In genomic region chr3:12994357-12994606, GRCh38 we compare ENCODE assay signal across 8 cellular contexts.
DNase-seq lines count a peak whose midpoint lies in the region; ATAC-seq and TF ChIP-seq lines count a peak whose summit lies in the region.

No MANE protein-coding gene starts in this region.

- peak overlapping the region; percentile 85 for H3K4me3 Mint-ChIP-seq in osteocyte (ENCODE audit: unreplicated experiment)

- peak overlapping the region; percentile 76 for H3K9ac ChIP-seq in SK-N-SH

- H3K4me3 ChIP-seq in A673 (ENCODE audit: low read depth, low read length, poor library complexity, severe bottlenecking) (peak overlapping the region; percentile 61), SK-N-SH (ENCODE audit: low read depth in 2 of 2, low read length in 1 of 2) (peak overlapping the region; percentile 67 to 85), fibroblast of mammary gland (ENCODE audit: control insufficient read depth, low read depth, low read length) (peak overlapping the region; percentile 43)

- ATAC-seq in GM19397 (IDR thresholded peaks at IDR 0.05; ENCODE audit: unreplicated experiment) (peak; percentile 29), HG03139 (IDR thresholded peaks at IDR 0.05; ENCODE audit: unreplicated experiment) (no peak)

- CTCF ChIA-PET in A673 (lab: Charles Lee) (interaction anchor here (2.0 kb wide), 1 partner anchor 10 kb away, joined by 10 read pairs; no protein-coding TSS in a partner anchor), SK-N-SH (lab: Yijun Ruan, JAX) (interaction anchor here (1.2 to 3.7 kb wide), 16 partner anchors 9 to 103 kb away, joined by 3 to 42 read pairs (median 8); no protein-coding TSS in a partner anchor)

- no peaks in the 10 kb centered on the region for H3K36me3 Mint-ChIP-seq in osteocyte (ENCODE audit: unreplicated experiment)

- H3F3A ChIP-seq in SK-N-SH (replicated peaks; ENCODE audit: insufficient read depth) = peaks cover 11% of the 10 kb centered on the region

- no peak overlapping the region for H3K27ac Mint-ChIP-seq in osteocyte (ENCODE audit: unreplicated experiment)

- 7% methylated on average over 3 of the region's 25 CpGs for WGBS in SK-N-SH (ENCODE audit: low lambda C conversion rate)

- H3K4me1 ChIP-seq in A673 (ENCODE audit: insufficient read depth, low read length, poor library complexity, severe bottlenecking) = no peaks in the 10 kb centered on the region
- peaks cover 4 to 21% of the 10 kb centered on the region in 2 experiments; a peak in 1 of 4 replicates for H3K4me1 ChIP-seq in SK-N-SH (ENCODE audit: control insufficient read depth in 1 of 2, insufficient read depth in 2 of 2, low read depth in 1 of 2, low read length in 1 of 2)

- no peaks in the 10 kb centered on the region for H3K9me3 ChIP-seq in A673 (ENCODE audit: low read depth, low read length, poor library complexity, severe bottlenecking)
- no peaks in the 10 kb centered on the region for H3K9me3 ChIP-seq in SK-N-SH

- H3K4me1 Mint-ChIP-seq in osteocyte (ENCODE audit: unreplicated experiment) = peaks cover 16% of the 10 kb centered on the region

- intact Hi-C loops in A673 (cut with micrococcal nuclease; ENCODE audit: unreplicated experiment) = no loop called here

- POLR2A ChIA-PET in A673 (lab: Charles Lee; ENCODE audit: low non-redundant PET) = no interaction called here
- POLR2A ChIA-PET in SK-N-SH (lab: Yijun Ruan, JAX) = interaction anchor here (1.3 kb wide), 1 partner anchor 28 kb away, joined by 3 read pairs; no protein-coding TSS in a partner anchor

- no peaks in the 10 kb centered on the region for H3K36me3 ChIP-seq in A673 (ENCODE audit: insufficient read depth, low read length, poor library complexity, severe bottlenecking)
- no peaks in the 10 kb centered on the region for H3K36me3 ChIP-seq in SK-N-SH (replicated peaks in 1 of 2; ENCODE audit: control insufficient read depth in 1 of 2, insufficient read depth in 2 of 2, low read length in 1 of 2)

- H2AFZ ChIP-seq in SK-N-SH (ENCODE audit: low read depth) = peak overlapping the region; percentile 87

- DNase-seq in A673 (ENCODE audit: low spot score) (no peak), SK-N-SH (peak; percentile 78), fibroblast of mammary gland (ENCODE audit: low read depth) (no peak), osteocyte (ENCODE audit: extremely low spot score, unreplicated experiment) (no peak), H4 (ENCODE audit: low spot score) (no peak)
- DNase-seq in stimulated activated CD8-positive, alpha-beta memory T cell treated with anti-CD3 and anti-CD28 coated beads, Interleukin-4, amount 100 ng/mL, for 48 hours = no peak

- H3K9me3 Mint-ChIP-seq in osteocyte (ENCODE audit: unreplicated experiment) = no peaks in the 10 kb centered on the region

- no TSS peak for BruUV-seq in A673 (replicated peaks; lab: Mats Ljungman, UMichigan)

- H4K20me1 ChIP-seq in SK-N-SH (ENCODE audit: insufficient read depth) = no peaks in the 10 kb centered on the region

- no peak for TF ChIP-seq CTCF in A673 (conservative IDR thresholded peaks at IDR 0.05; ENCODE audit: low read depth, low read length)
- TF ChIP-seq CTCF in SK-N-SH (IDR thresholded peaks at IDR 0.05) = no peak
- TF ChIP-seq CTCF in fibroblast of mammary gland (conservative IDR thresholded peaks at IDR 0.05; ENCODE audit: control insufficient read depth, insufficient read depth, low read depth, low read length) = no peak
- no peak for TF ChIP-seq CTCF in osteocyte (IDR thresholded peaks at IDR 0.05)

- H3K27me3 ChIP-seq in A673 (replicated peaks; ENCODE audit: insufficient read depth, low read depth, low read length, poor library complexity) (peaks cover 60% of the 10 kb centered on the region), SK-N-SH (ENCODE audit: insufficient read depth) (no peaks in the 10 kb centered on the region)

- H3K4me2 ChIP-seq in SK-N-SH = peak overlapping the region; percentile 96

- no peak for TF ChIP-seq EP300 in SK-N-SH (IDR thresholded peaks at IDR 0.05; ENCODE audit: borderline replicate concordance in 1 of 2, low read depth in 1 of 2, low read length in 1 of 2)

- TF ChIP-seq RAD21 in SK-N-SH (IDR thresholded peaks at IDR 0.05; ENCODE audit: low read length) = no peak

- no peaks in the 10 kb centered on the region for H3K27me3 Mint-ChIP-seq in osteocyte (ENCODE audit: unreplicated experiment)

- H3K27ac ChIP-seq in A673 (ENCODE audit: low read depth, low read length, poor library complexity, severe bottlenecking) (no peak overlapping the region), SK-N-SH (ENCODE audit: low read depth in 2 of 2, low read length in 1 of 2) (peak overlapping the region in 1 of 2 experiments; percentile 40; a peak in 1 of 4 replicates)

- H3K79me2 ChIP-seq in SK-N-SH (ENCODE audit: insufficient read depth) = no peaks in the 10 kb centered on the region

- H3K9me2 ChIP-seq in SK-N-SH = no peaks in the 10 kb centered on the region

TF ChIP-seq in SK-N-SH, 30 proteins besides CTCF, POLR2A, EP300 and RAD21:
- no peak for TF ChIP-seq TCF12 (IDR thresholded peaks at IDR 0.05)
- TF ChIP-seq, protein P1, sequence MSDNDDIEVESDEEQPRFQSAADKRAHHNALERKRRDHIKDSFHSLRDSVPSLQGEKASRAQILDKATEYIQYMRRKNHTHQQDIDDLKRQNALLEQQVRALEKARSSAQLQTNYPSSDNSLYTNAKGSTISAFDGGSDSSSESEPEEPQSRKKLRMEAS (IDR thresholded peaks at IDR 0.05; ENCODE audit: low read depth) = no peak
